Comparison of ENCODE assay signal across 9 cellular contexts in genomic region chr7:128868624-128869137, GRCh38. TPM values are rescaled to one million over a fixed set of nuclear protein-coding genes. Genes with fewer than 3 reads are reported as not detected.
DNase-seq lines count a peak whose midpoint lies in the region; ATAC-seq, FAIRE-seq and TF ChIP-seq lines count a peak whose summit lies in the region.
"Had no signal": no experiment of that assay in that cellular context is flagged by ENCODE, and none has a peak within 500 bp of the region (broad histone marks: within the 10 kb centered on the region; RNA-seq: fewer than 3 reads in every experiment).

No MANE protein-coding gene starts in this region.

- no peak for DNase-seq in activated CD8-positive, alpha-beta T cell treated with anti-CD3 and anti-CD28 coated beads for 36 hours
- DNase-seq in smooth muscle cell (lab: John Stamatoyannopoulos, UW; ENCODE audit: unreplicated experiment) (no peak), NCI-H446 treated with DMSO at 0.1 percent for 48 hours (lab: John Stamatoyannopoulos, UW) (no peak), D721Med (ENCODE audit: insufficient read length, low spot score) (no peak)

- WGBS in smooth muscle cell (ENCODE audit: low lambda C conversion rate): 39% methylated on average over 11 of the region's 13 CpGs

- peak overlapping the region; percentile 68 for H3K4me3 ChIP-seq in HUES48 (ENCODE audit: low read depth, low read length)
- H3K4me3 ChIP-seq in iPS-15b (ENCODE audit: low read depth, low read length): peak overlapping the region; percentile 55
- H3K4me3 ChIP-seq in smooth muscle cell: peak overlapping the region; percentile 52

- intact Hi-C loops in activated CD8-positive, alpha-beta T cell treated with anti-CD3 and anti-CD28 coated beads for 36 hours (cut with micrococcal nuclease): no loop called here

- H3K9ac ChIP-seq in HUES48 (ENCODE audit: low read depth, low read length) (no peak overlapping the region), iPS-15b (ENCODE audit: low read depth, low read length) (peak overlapping the region; percentile 60), smooth muscle cell (ENCODE audit: low read depth) (no peak overlapping the region)

- peaks cover 15% of the 10 kb centered on the region for H3K36me3 ChIP-seq in HUES48 (ENCODE audit: control insufficient read depth, insufficient read depth, low read length)
- peaks cover 13% of the 10 kb centered on the region for H3K36me3 ChIP-seq in iPS-15b (ENCODE audit: control insufficient read depth, insufficient read depth, low read length)
- H3K36me3 ChIP-seq in smooth muscle cell (ENCODE audit: low read depth): no peaks in the 10 kb centered on the region

- peaks cover 49% of the 10 kb centered on the region for H3K27me3 ChIP-seq in HUES48 (ENCODE audit: control insufficient read depth, insufficient read depth, low read length)
- peaks cover 26% of the 10 kb centered on the region for H3K27me3 ChIP-seq in iPS-15b (ENCODE audit: control insufficient read depth, insufficient read depth, low read length)
- peaks cover 50% of the 10 kb centered on the region for H3K27me3 ChIP-seq in smooth muscle cell (ENCODE audit: low read depth)

- CTCF ChIA-PET in activated CD8-positive, alpha-beta T cell treated with anti-CD3 and anti-CD28 coated beads for 36 hours (lab: Charles Lee): interaction anchor here (1.0 to 3.3 kb wide), 5 partner anchors 11 to 223 kb away, joined by 3 to 26 read pairs (median 3); no protein-coding TSS in a partner anchor

- no peaks in the 10 kb centered on the region for H3K9me3 ChIP-seq in HUES48 (ENCODE audit: control insufficient read depth, insufficient read depth, low read length)
- H3K9me3 ChIP-seq in iPS-15b (ENCODE audit: control insufficient read depth, insufficient read depth, low read length): no peaks in the 10 kb centered on the region
- no peaks in the 10 kb centered on the region for H3K9me3 ChIP-seq in smooth muscle cell (replicated peaks; ENCODE audit: low read depth)
- H3K9me3 ChIP-seq: adrenal gland had no signal

- H3K4me1 Mint-ChIP-seq in activated CD8-positive, alpha-beta T cell treated with anti-CD3 and anti-CD28 coated beads for 36 hours (ENCODE audit: low read depth): peaks cover 20% of the 10 kb centered on the region

- H2AFZ ChIP-seq in smooth muscle cell (ENCODE audit: low read depth): no peak overlapping the region

- peaks cover 12% of the 10 kb centered on the region for H3F3A ChIP-seq in smooth muscle cell (ENCODE audit: low read depth)

- peaks cover 3% of the 10 kb centered on the region for H3K27me3 Mint-ChIP-seq in activated CD8-positive, alpha-beta T cell treated with anti-CD3 and anti-CD28 coated beads for 36 hours

- H3K4me2 ChIP-seq in smooth muscle cell: peak overlapping the region; percentile 93

- POLR2A ChIA-PET in activated CD8-positive, alpha-beta T cell treated with anti-CD3 and anti-CD28 coated beads for 36 hours (lab: Charles Lee): interaction anchor here (0.7 to 1.6 kb wide), 7 partner anchors 12 to 460 kb away, joined by 3 to 4 read pairs (median 3); no protein-coding TSS in a partner anchor

- H3K27ac ChIP-seq in HUES48 (ENCODE audit: low read depth, low read length) (no peak overlapping the region), smooth muscle cell (ENCODE audit: low read depth) (no peak overlapping the region)
- H3K27ac ChIP-seq: adrenal gland had no signal

- no peak overlapping the region for H3K27ac Mint-ChIP-seq in activated CD8-positive, alpha-beta T cell treated with anti-CD3 and anti-CD28 coated beads for 36 hours

- peaks cover 64% of the 10 kb centered on the region for H4K20me1 ChIP-seq in smooth muscle cell (ENCODE audit: low read depth)

- ATAC-seq in activated CD8-positive, alpha-beta T cell treated with anti-CD3 and anti-CD28 coated beads for 36 hours: no peak
- ATAC-seq in GM21360 (IDR thresholded peaks at IDR 0.05; ENCODE audit: unreplicated experiment): no peak

- H3K4me1 ChIP-seq in HUES48 (ENCODE audit: control insufficient read depth, insufficient read depth, low read length): peaks cover 15% of the 10 kb centered on the region
- peaks cover 12% of the 10 kb centered on the region for H3K4me1 ChIP-seq in iPS-15b (ENCODE audit: control insufficient read depth, insufficient read depth, low read length)
- peaks cover 13% of the 10 kb centered on the region for H3K4me1 ChIP-seq in smooth muscle cell (ENCODE audit: low read depth)

- peak overlapping the region; percentile 50 for H3K4me3 Mint-ChIP-seq in activated CD8-positive, alpha-beta T cell treated with anti-CD3 and anti-CD28 coated beads for 36 hours

- no peak for FAIRE-seq in D721Med (lab: Jason Lieb, UNC)

- H3K79me2 ChIP-seq in smooth muscle cell (ENCODE audit: low read depth): peaks cover 8% of the 10 kb centered on the region

- no peak for TF ChIP-seq CTCF in activated CD8-positive, alpha-beta T cell treated with anti-CD3 and anti-CD28 coated beads for 36 hours (IDR thresholded peaks at IDR 0.05)
- TF ChIP-seq CTCF in smooth muscle cell (IDR thresholded peaks at IDR 0.05; ENCODE audit: borderline replicate concordance, insufficient read depth, poor library complexity, severe bottlenecking) (no peak), D721Med (IDR thresholded peaks at IDR 0.05; ENCODE audit: insufficient read depth, missing control alignments) (no peak)

- no peaks in the 10 kb centered on the region for H3K9me3 Mint-ChIP-seq in activated CD8-positive, alpha-beta T cell treated with anti-CD3 and anti-CD28 coated beads for 36 hours

- peaks cover 8% of the 10 kb centered on the region for H3K36me3 Mint-ChIP-seq in activated CD8-positive, alpha-beta T cell treated with anti-CD3 and anti-CD28 coated beads for 36 hours (ENCODE audit: low read depth)

RNA-seq across cellular contexts. Expression of gene ATP6V1F, which starts 6.0 kb away (rescaled TPM):
- 100 to 1,000 TPM; 109 to 113 TPM for total RNA-seq in activated CD8-positive, alpha-beta T cell treated with anti-CD3 and anti-CD28 coated beads for 36 hours
- total RNA-seq in smooth muscle cell: 131 TPM in 2 replicates
- 317 and 325 TPM in 2 replicates for polyA plus RNA-seq in smooth muscle cell

RNA-seq across cellular contexts. Expression of gene FLNC, which starts 38.5 kb away (rescaled TPM):
- under 1 TPM; 0.14 to 0.16 TPM for total RNA-seq in activated CD8-positive, alpha-beta T cell treated with anti-CD3 and anti-CD28 coated beads for 36 hours
- 26.9 and 34.2 TPM in 2 replicates for total RNA-seq in smooth muscle cell
- 31.7 and 38.6 TPM in 2 replicates for polyA plus RNA-seq in smooth muscle cell

RNA-seq across cellular contexts. Expression of gene KCP, which starts 41.8 kb away (rescaled TPM):
- total RNA-seq in activated CD8-positive, alpha-beta T cell treated with anti-CD3 and anti-CD28 coated beads for 36 hours: not detected
- total RNA-seq in smooth muscle cell: 0.99 and 3.1 TPM in 2 replicates
- polyA plus RNA-seq in smooth muscle cell: 4.5 and 6.2 TPM in 2 replicates
- total RNA-seq: NCI-H460 had no signal

Comparison
In these comparisons a context has a peak if more than half of its experiments do, and no peak if none do; other contexts are left out.
1. RNA of gene FLNC, which starts 38.5 kb away (total RNA-seq): 26.9 to 34.2 TPM in smooth muscle cell; 0.14 to 0.16 TPM in activated CD8-positive, alpha-beta T cell treated with anti-CD3 and anti-CD28 coated beads for 36 hours; every median in the first group is over 10 times any median in the second.
2. Peak in every context shown above with its lines, with median percentiles within 50 percentile points of each other: H3K4me3 ChIP-seq.